Comparison of ENCODE assay signal across 19 cellular contexts in genomic region chr5:2199697-2200096, GRCh38.
DNase-seq lines count a peak whose midpoint lies in the region; ATAC-seq, FAIRE-seq and TF ChIP-seq lines count a peak whose summit lies in the region.
"Had no signal": no experiment of that assay in that cellular context is flagged by ENCODE, and none has a peak within 500 bp of the region (broad histone marks: within the 10 kb centered on the region; RNA-seq: fewer than 3 reads in every experiment).

No MANE protein-coding gene starts in this region.

- H3K36me3 ChIP-seq in colonic mucosa (no peaks in the 10 kb centered on the region), endodermal cell (ENCODE audit: control insufficient read depth, insufficient read depth, low read length) (no peaks in the 10 kb centered on the region)
- H3K36me3 ChIP-seq: BE2C had no signal

- H3K27me3 Mint-ChIP-seq in endodermal cell (ENCODE audit: insufficient read depth) (peaks cover 13% of the 10 kb centered on the region), osteocyte (ENCODE audit: unreplicated experiment) (no peaks in the 10 kb centered on the region)

- H3K4me1 Mint-ChIP-seq in endodermal cell, result peaks cover 2% of the 10 kb centered on the region
- no peaks in the 10 kb centered on the region for H3K4me1 Mint-ChIP-seq in osteocyte (ENCODE audit: unreplicated experiment)

- no peak overlapping the region for H3K4me3 ChIP-seq in colonic mucosa
- no peak overlapping the region for H3K4me3 ChIP-seq in endodermal cell (ENCODE audit: low read length)
- H3K4me3 ChIP-seq: GM23248 had no signal

- H3K9me3 ChIP-seq in colonic mucosa, result no peaks in the 10 kb centered on the region
- peaks cover 9% of the 10 kb centered on the region for H3K9me3 ChIP-seq in endodermal cell (ENCODE audit: control insufficient read depth, low read length)
- H3K9me3 ChIP-seq: BE2C had no signal

- no peaks in the 10 kb centered on the region for H3K27me3 ChIP-seq in colonic mucosa
- H3K27me3 ChIP-seq in endodermal cell (ENCODE audit: control insufficient read depth, insufficient read depth, low read length, poor library complexity, severe bottlenecking), result no peaks in the 10 kb centered on the region
- H3K27me3 ChIP-seq: BE2C had no signal

- H3K4me3 Mint-ChIP-seq in endodermal cell, result no peak overlapping the region
- H3K4me3 Mint-ChIP-seq in osteocyte (ENCODE audit: unreplicated experiment), result no peak overlapping the region
- H3K4me3 Mint-ChIP-seq: CD4-positive, alpha-beta T cell had no signal

- TF ChIP-seq CTCF in colonic mucosa (IDR thresholded peaks at IDR 0.05), result no peak
- no peak for TF ChIP-seq CTCF in endodermal cell (conservative IDR thresholded peaks at IDR 0.05)
- TF ChIP-seq CTCF in osteocyte (IDR thresholded peaks at IDR 0.05), result no peak

- no peak for TF ChIP-seq POLR2A in H54 (IDR thresholded peaks at IDR 0.05; ENCODE audit: low read depth, low read length)

- no peak for ATAC-seq in HG02973 (IDR thresholded peaks at IDR 0.05; ENCODE audit: unreplicated experiment)

- peak; percentile 8 for DNase-seq in colonic mucosa
- peak; percentile 24 for DNase-seq in endodermal cell
- peak; percentile 72 for DNase-seq in osteocyte (ENCODE audit: extremely low spot score, unreplicated experiment)
- no peak for DNase-seq in NCI-H82 (lab: John Stamatoyannopoulos, UW)
- DNase-seq in H54 (ENCODE audit: insufficient read length, low spot score), result no peak
- DNase-seq: ACHN; BE2C; C1 segment of cervical spinal cord; Caco-2; CD4-positive, alpha-beta T cell; GM23248; HCEC 1CT; IMR-90 had no signal

- H3K9me3 Mint-ChIP-seq in endodermal cell (peaks cover 15% of the 10 kb centered on the region), osteocyte (ENCODE audit: unreplicated experiment) (peaks cover 4% of the 10 kb centered on the region)
- H3K9me3 Mint-ChIP-seq: CD4-positive, alpha-beta T cell had no signal

- no peak overlapping the region for H3K27ac ChIP-seq in colonic mucosa
- no peak overlapping the region for H3K27ac ChIP-seq in endodermal cell (ENCODE audit: low read depth, low read length)
- H3K27ac ChIP-seq: GM23248 had no signal

- H3K27ac Mint-ChIP-seq in endodermal cell, result no peak overlapping the region
- H3K27ac Mint-ChIP-seq in osteocyte (ENCODE audit: unreplicated experiment), result no peak overlapping the region
- H3K27ac Mint-ChIP-seq: CD4-positive, alpha-beta T cell had no signal

- FAIRE-seq in H54 (lab: Jason Lieb, UNC), result no peak
- FAIRE-seq: D721Med, G401.6, GM12891, GM18507, HTR-8/SVneo had no signal

- H3K9ac ChIP-seq in colonic mucosa (ENCODE audit: low read depth in 2 of 2, low read length in 2 of 2) (no peak overlapping the region), endodermal cell (ENCODE audit: extremely low read depth, low read length, poor library complexity, severe bottlenecking) (no peak overlapping the region)
- H3K9ac ChIP-seq: GM23248 had no signal

- intact Hi-C loops in colonic mucosa (cut with DNase I), result no loop called here

- WGBS in endodermal cell (ENCODE audit: insufficient coverage in 1 of 2, insufficient read length in 1 of 2), 2 experiments, result 94 to 97% methylated on average over 5 to 14 of the region's 14 CpGs

- H3K36me3 Mint-ChIP-seq in endodermal cell (ENCODE audit: low read depth), result no peaks in the 10 kb centered on the region
- no peaks in the 10 kb centered on the region for H3K36me3 Mint-ChIP-seq in osteocyte (ENCODE audit: unreplicated experiment)

- H3K4me1 ChIP-seq in colonic mucosa, result no peaks in the 10 kb centered on the region
- H3K4me1 ChIP-seq in endodermal cell (ENCODE audit: control insufficient read depth, insufficient read depth, low read length), result no peaks in the 10 kb centered on the region
- H3K4me1 ChIP-seq: BE2C, Caco-2 had no signal

Comparison
In these comparisons a context has a peak if more than half of its experiments do, and no peak if none do; other contexts are left out.
1. DNase-seq: peak in colonic mucosa (single experiment), endodermal cell (single experiment) and osteocyte (single experiment); none in NCI-H82 (single experiment) and H54 (single experiment).